27 cellular contexts compared by ENCODE assay signal in the genomic region with DNA sequence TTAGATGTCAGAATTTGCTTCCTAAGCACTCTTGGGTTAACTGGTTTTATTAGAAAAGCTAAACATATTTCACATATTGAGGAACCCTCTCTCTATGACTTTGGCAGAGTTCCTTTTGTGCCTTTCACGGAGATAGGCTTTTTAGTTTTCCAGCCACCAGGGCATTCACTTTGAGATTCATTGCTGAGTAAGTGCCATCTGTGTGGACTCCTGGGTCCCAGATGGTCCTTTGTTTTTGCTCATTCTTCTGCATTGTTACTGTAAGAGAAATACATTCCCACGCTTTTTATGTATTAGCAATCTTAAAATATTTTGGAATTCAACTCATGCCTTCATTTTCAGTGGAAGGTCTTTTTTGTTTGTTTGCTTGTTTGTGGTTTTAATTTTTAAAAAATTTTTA.
"Had no signal": no experiment of that assay in that cellular context is flagged by ENCODE, and none has a peak within 500 bp of the region (broad histone marks: within the 10 kb centered on the region; RNA-seq: fewer than 3 reads in every experiment).

No MANE protein-coding gene starts in this region.

- H3K36me3 ChIP-seq: gastrocnemius medialis, heart left ventricle, left lung, neutrophil, pancreas, right lobe of liver, suprapubic skin, transverse colon, upper lobe of right lung, vagina had no signal

- H3K4me1 ChIP-seq: pancreas, right lobe of liver, transverse colon, upper lobe of right lung, vagina had no signal

- H3K27ac Mint-ChIP-seq: mesothelial cell of epicardium; naive B cell; stimulated activated naive CD8-positive, alpha-beta T cell treated with anti-CD3 and anti-CD28 coated beads, Interleukin-15, amount 100 ng/mL, for 72 hours had no signal

- H3K4me3 Mint-ChIP-seq: effector memory CD8-positive, alpha-beta T cell; mesothelial cell of epicardium; naive B cell; natural killer cell treated with Interleukin-12 subunit alpha and Interleukin-12 subunit beta and Interleukin-15 and Interleukin-18, amount 100 ng/mL, for 72 hours; neural crest cell; stimulated activated naive CD8-positive, alpha-beta T cell treated with anti-CD3 and anti-CD28 coated beads, Interleukin-15, amount 100 ng/mL, for 72 hours had no signal

- H3K9me3 ChIP-seq: gastrocnemius medialis, heart left ventricle, left lung, mucosa of descending colon, neutrophil, pancreas, right lobe of liver, suprapubic skin, transverse colon, upper lobe of right lung, vagina had no signal

- H3K9me3 Mint-ChIP-seq: effector memory CD8-positive, alpha-beta T cell; mesothelial cell of epicardium; natural killer cell treated with Interleukin-12 subunit alpha and Interleukin-12 subunit beta and Interleukin-15 and Interleukin-18, amount 100 ng/mL, for 72 hours; neural crest cell had no signal

- H2AFZ ChIP-seq: hepatocyte had no signal

- H3K27ac ChIP-seq: coronary artery, gastrocnemius medialis, heart left ventricle, hepatocyte, left lung, neutrophil, pancreas, right lobe of liver, suprapubic skin, transverse colon, upper lobe of right lung, vagina had no signal

- H3K4me2 ChIP-seq: hepatocyte had no signal

- H3K27me3 ChIP-seq: gastrocnemius medialis, heart left ventricle, hepatocyte, left lung, neutrophil, pancreas, right lobe of liver, suprapubic skin, transverse colon, upper lobe of right lung, vagina had no signal

- H3K4me1 Mint-ChIP-seq: mesothelial cell of epicardium, neural crest cell had no signal

- H3K4me3 ChIP-seq: coronary artery, gastrocnemius medialis, heart left ventricle, hepatocyte, left lung, mucosa of descending colon, pancreas, right lobe of liver, suprapubic skin, transverse colon, upper lobe of right lung, vagina had no signal

- H3K36me3 Mint-ChIP-seq: mesothelial cell of epicardium; natural killer cell treated with Interleukin-12 subunit alpha and Interleukin-12 subunit beta and Interleukin-15 and Interleukin-18, amount 100 ng/mL, for 72 hours had no signal

- DNase-seq: effector memory CD8-positive, alpha-beta T cell; foreskin fibroblast; gastrocnemius medialis; heart left ventricle; left cardiac atrium; left lung; mesenchymal stem cell; mucosa of descending colon; naive B cell; pancreas; right lobe of liver; small intestine; stimulated activated CD4-positive, alpha-beta T cell treated with anti-CD3 and anti-CD28 coated beads, Interleukin-15, amount 100 ng/mL, for 24 hours; stimulated activated CD4-positive, alpha-beta T cell treated with anti-CD3 and anti-CD28 coated beads, Interleukin-2, amount 100 ng/mL, for 48 hours; stimulated activated CD8-positive, alpha-beta memory T cell treated with anti-CD3 and anti-CD28 coated beads, Interleukin-4, amount 100 ng/mL, for 48 hours; stimulated activated naive CD4-positive, alpha-beta T cell; stimulated activated naive CD8-positive, alpha-beta T cell treated with anti-CD3 and anti-CD28 coated beads, Interleukin-15, amount 100 ng/mL, for 72 hours; transverse colon; upper lobe of right lung had no signal

- H3K27me3 Mint-ChIP-seq: effector memory CD8-positive, alpha-beta T cell; naive B cell; natural killer cell treated with Interleukin-12 subunit alpha and Interleukin-12 subunit beta and Interleukin-15 and Interleukin-18, amount 100 ng/mL, for 72 hours; stimulated activated naive CD8-positive, alpha-beta T cell treated with anti-CD3 and anti-CD28 coated beads, Interleukin-15, amount 100 ng/mL, for 72 hours had no signal
